Comparison of ENCODE assay signal across 8 cellular contexts in genomic region chr19:4267101-4267900, GRCh38. TPM values are rescaled to one million over a fixed set of nuclear protein-coding genes. Genes with fewer than 3 reads are reported as not detected.
A peak's percentile ranks its signal among the peaks of the same experiment; 100 is the strongest.
DNase-seq lines count a peak whose midpoint lies in the region; TF ChIP-seq lines count a peak whose summit lies in the region.

No MANE protein-coding gene starts in this region.

- no peak overlapping the region for H3K23ac ChIP-seq in mesenchymal stem cell (ENCODE audit: low read length in 2 of 2)

- H2BK120ac ChIP-seq in mesenchymal stem cell (ENCODE audit: low read depth, low read length): no peak overlapping the region

- H2BK15ac ChIP-seq in mesenchymal stem cell (ENCODE audit: low read depth, poor library complexity, severe bottlenecking): no peak overlapping the region

- no peaks in the 10 kb centered on the region for H3K9me3 ChIP-seq in mesenchymal stem cell (ENCODE audit: control insufficient read depth, low read length)

- TF ChIP-seq CTCF in GM12875 (IDR thresholded peaks at IDR 0.05; ENCODE audit: borderline replicate concordance, insufficient read depth, low read depth, low read length): peak; percentile 80

- H2AK5ac ChIP-seq in mesenchymal stem cell (ENCODE audit: low read length, severe bottlenecking): no peak overlapping the region

- peak overlapping the region; percentile 4 for H3K27ac Mint-ChIP-seq in activated CD4-positive, alpha-beta T cell treated with anti-CD3 and anti-CD28 coated beads, Interleukin-2, amount 10 ng/mL, durations not matched to agents 24 days and 14 days

- no peak overlapping the region for H3K4me3 ChIP-seq in GM12875 (ENCODE audit: low read depth, low read length)
- no peak overlapping the region for H3K4me3 ChIP-seq in mesenchymal stem cell (ENCODE audit: insufficient read depth in 1 of 2, low read depth in 1 of 2, low read length in 2 of 2)

- H3K4me3 Mint-ChIP-seq in activated CD4-positive, alpha-beta T cell treated with anti-CD3 and anti-CD28 coated beads, Interleukin-2, amount 10 ng/mL, durations not matched to agents 24 days and 14 days: no peak overlapping the region

- H2AFZ ChIP-seq in mesenchymal stem cell (ENCODE audit: low read depth, low read length): no peak overlapping the region

- no peaks in the 10 kb centered on the region for H3K9me3 Mint-ChIP-seq in activated CD4-positive, alpha-beta T cell treated with anti-CD3 and anti-CD28 coated beads, Interleukin-2, amount 10 ng/mL, durations not matched to agents 24 days and 14 days

- intact Hi-C loops in activated CD4-positive, alpha-beta T cell treated with anti-CD3 and anti-CD28 coated beads, Interleukin-2, amount 10 ng/mL, durations not matched to agents 24 days and 14 days (cut with micrococcal nuclease): loop anchor here (1.0 kb wide), 2 partner anchors 85 to 133 kb away; partner anchors contain the start of gene SH3GL1

- H3K9ac ChIP-seq in mesenchymal stem cell (ENCODE audit: low read length): no peak overlapping the region

- no peaks in the 10 kb centered on the region for H3K27me3 ChIP-seq in mesenchymal stem cell (ENCODE audit: control insufficient read depth in 1 of 2, insufficient read depth in 1 of 2, low read length in 2 of 2)

- H2BK12ac ChIP-seq in mesenchymal stem cell (ENCODE audit: low read length in 2 of 2): no peak overlapping the region

- H4K91ac ChIP-seq in mesenchymal stem cell (ENCODE audit: low read length): peak overlapping the region; percentile 48

- peaks cover 3% of the 10 kb centered on the region for H3K79me1 ChIP-seq in mesenchymal stem cell (replicated peaks; ENCODE audit: low read length, poor library complexity, severe bottlenecking)

- H3K36me3 ChIP-seq in mesenchymal stem cell (ENCODE audit: control insufficient read depth in 1 of 2, insufficient read depth in 2 of 2, low read depth in 1 of 2, low read length in 2 of 2): peaks cover 43 to 47% of the 10 kb centered on the region in 2 experiments

- no peak overlapping the region for H3K14ac ChIP-seq in mesenchymal stem cell (ENCODE audit: low read length in 2 of 2)

- peaks cover 51% of the 10 kb centered on the region for H3K36me3 Mint-ChIP-seq in activated CD4-positive, alpha-beta T cell treated with anti-CD3 and anti-CD28 coated beads, Interleukin-2, amount 10 ng/mL, durations not matched to agents 24 days and 14 days (ENCODE audit: low read depth)

- no peak overlapping the region for H3K4me2 ChIP-seq in mesenchymal stem cell (ENCODE audit: low read length, poor library complexity, severe bottlenecking)

- no peaks in the 10 kb centered on the region for H3K4me1 ChIP-seq in mesenchymal stem cell (ENCODE audit: control insufficient read depth, insufficient read depth, low read depth, low read length)

- no peak overlapping the region for H2BK5ac ChIP-seq in mesenchymal stem cell (ENCODE audit: low read depth, low read length, poor library complexity, severe bottlenecking)

- no peak overlapping the region for H4K8ac ChIP-seq in mesenchymal stem cell (ENCODE audit: low read length)

- no peak overlapping the region for H3K18ac ChIP-seq in mesenchymal stem cell (ENCODE audit: low read depth in 1 of 2, low read length in 2 of 2)

- no peak overlapping the region for H3K4ac ChIP-seq in mesenchymal stem cell (ENCODE audit: low read depth in 1 of 2, low read length in 2 of 2)

- peak; percentile 42 for DNase-seq in NCI-H2227 (lab: John Stamatoyannopoulos, UW; ENCODE audit: unreplicated experiment)
- peak; percentile 87 for DNase-seq in activated CD4-positive, alpha-beta T cell treated with anti-CD3 and anti-CD28 coated beads, Interleukin-2, amount 10 ng/mL, durations not matched to agents 24 days and 14 days
- DNase-seq in dermis blood vessel endothelial cell: peak; percentile 55
- peak; percentile 75 for DNase-seq in mesenchymal stem cell
- peak; percentile 41 for DNase-seq in stimulated activated CD8-positive, alpha-beta memory T cell treated with anti-CD3 and anti-CD28 coated beads, Interleukin-7, amount 100 ng/mL, for 24 hours (ENCODE audit: low read depth)
- DNase-seq in amniotic stem cell (lab: John Stamatoyannopoulos, UW): no peak
- no peak for DNase-seq in putamen (ENCODE audit: low spot score)

- 39% methylated on average over 19 of the region's 21 CpGs for whole genome bisulfite sequencing in mesenchymal stem cell

- no peaks in the 10 kb centered on the region for H3K27me3 Mint-ChIP-seq in activated CD4-positive, alpha-beta T cell treated with anti-CD3 and anti-CD28 coated beads, Interleukin-2, amount 10 ng/mL, durations not matched to agents 24 days and 14 days

- H3K27ac ChIP-seq in mesenchymal stem cell (ENCODE audit: low read length, poor library complexity, severe bottlenecking): no peak overlapping the region

- H3K4me1 Mint-ChIP-seq in activated CD4-positive, alpha-beta T cell treated with anti-CD3 and anti-CD28 coated beads, Interleukin-2, amount 10 ng/mL, durations not matched to agents 24 days and 14 days: peaks cover 13% of the 10 kb centered on the region

RNA-seq across cellular contexts. Expression of gene SHD, which starts 11.8 kb away (rescaled TPM):
- total RNA-seq in activated CD4-positive, alpha-beta T cell treated with anti-CD3 and anti-CD28 coated beads, Interleukin-2, amount 10 ng/mL, durations not matched to agents 24 days and 14 days: not detected in 2 replicates
- not detected in 2 replicates for total RNA-seq in dermis blood vessel endothelial cell
- not detected for polyA plus RNA-seq in mesenchymal stem cell (2013, experiment 1 of 2)
- not detected for polyA plus RNA-seq in mesenchymal stem cell (2013, experiment 2 of 2)

RNA-seq across cellular contexts. Expression of gene YJU2, which starts 20.4 kb away (rescaled TPM):
- total RNA-seq in activated CD4-positive, alpha-beta T cell treated with anti-CD3 and anti-CD28 coated beads, Interleukin-2, amount 10 ng/mL, durations not matched to agents 24 days and 14 days: 35.5 and 38.2 TPM in 2 replicates
- total RNA-seq in dermis blood vessel endothelial cell: 23.7 and 24.4 TPM in 2 replicates
- 14.8 TPM for polyA plus RNA-seq in mesenchymal stem cell (2013, experiment 1 of 2)
- polyA plus RNA-seq in mesenchymal stem cell (2013, experiment 2 of 2): 14.9 TPM

RNA-seq across cellular contexts. Expression of gene TMIGD2, which starts 34.9 kb away (rescaled TPM):
- 13.3 and 14.0 TPM in 2 replicates for total RNA-seq in activated CD4-positive, alpha-beta T cell treated with anti-CD3 and anti-CD28 coated beads, Interleukin-2, amount 10 ng/mL, durations not matched to agents 24 days and 14 days
- not detected in 2 replicates for total RNA-seq in dermis blood vessel endothelial cell
- 0.08 TPM for polyA plus RNA-seq in mesenchymal stem cell (2013, experiment 1 of 2)
- polyA plus RNA-seq in mesenchymal stem cell (2013, experiment 2 of 2): 0.16 TPM

RNA-seq across cellular contexts. Expression of gene FSD1, which starts 37.1 kb away (rescaled TPM):
- 44.2 and 44.3 TPM in 2 replicates for total RNA-seq in activated CD4-positive, alpha-beta T cell treated with anti-CD3 and anti-CD28 coated beads, Interleukin-2, amount 10 ng/mL, durations not matched to agents 24 days and 14 days
- 7.0 and 11.0 TPM in 2 replicates for total RNA-seq in dermis blood vessel endothelial cell
- polyA plus RNA-seq in mesenchymal stem cell (2013, experiment 1 of 2): 3.4 TPM
- polyA plus RNA-seq in mesenchymal stem cell (2013, experiment 2 of 2): 2.6 TPM

RNA-seq across cellular contexts. Expression of gene EBI3, which starts 38.0 kb away (rescaled TPM):
- total RNA-seq in activated CD4-positive, alpha-beta T cell treated with anti-CD3 and anti-CD28 coated beads, Interleukin-2, amount 10 ng/mL, durations not matched to agents 24 days and 14 days: 44.0 and 45.0 TPM in 2 replicates
- 0.47 and 3.1 TPM in 2 replicates for total RNA-seq in dermis blood vessel endothelial cell
- polyA plus RNA-seq in mesenchymal stem cell (2013, experiment 1 of 2): 1.9 TPM
- 1.8 TPM for polyA plus RNA-seq in mesenchymal stem cell (2013, experiment 2 of 2)

Comparison
In these comparisons a context has a peak if more than half of its experiments do, and no peak if none do; other contexts are left out.
1. DNase-seq: peak in NCI-H2227 (single experiment), activated CD4-positive, alpha-beta T cell treated with anti-CD3 and anti-CD28 coated beads, Interleukin-2, amount 10 ng/mL, durations not matched to agents 24 days and 14 days (single experiment), dermis blood vessel endothelial cell (single experiment), mesenchymal stem cell (single experiment) and stimulated activated CD8-positive, alpha-beta memory T cell treated with anti-CD3 and anti-CD28 coated beads, Interleukin-7, amount 100 ng/mL, for 24 hours (single experiment); none in amniotic stem cell (single experiment) and putamen (single experiment).
2. RNA of gene TMIGD2, which starts 34.9 kb away (total RNA-seq): 13.3 to 14.0 TPM in activated CD4-positive, alpha-beta T cell treated with anti-CD3 and anti-CD28 coated beads, Interleukin-2, amount 10 ng/mL, durations not matched to agents 24 days and 14 days; not detected in dermis blood vessel endothelial cell; every median in the first group is over 10 times any median in the second.